ENCODE assay signal across 13 cellular contexts in genomic region chr3:188939799-188940198, GRCh38.
A peak's percentile ranks its signal among the peaks of the same experiment; 100 is the strongest.
DNase-seq lines count a peak whose midpoint lies in the region; TF ChIP-seq lines count a peak whose summit lies in the region.
"Had no signal": no experiment of that assay in that cellular context is flagged by ENCODE, and none has a peak within 500 bp of the region (broad histone marks: within the 10 kb centered on the region; RNA-seq: fewer than 3 reads in every experiment).

No MANE protein-coding gene starts in this region.

- H3K36me3 ChIP-seq in HEK293 (ENCODE audit: control insufficient read depth in 2 of 2, insufficient read depth in 1 of 2, low read length in 2 of 2) (no peaks in the 10 kb centered on the region), suprapubic skin (no peaks in the 10 kb centered on the region)

- CTCF ChIA-PET in HEK293 (lab: Yijun Ruan, JAX), result no interaction called here

- in situ Hi-C loops in KBM-7 (cut with MboI; ENCODE audit: low pct_unique_long_range_greater_than_20kb, low sequenced_read_pairs), result no loop called here

- peak overlapping the region; percentile 53 for H3K27ac ChIP-seq in 22Rv1
- H3K27ac ChIP-seq in HEK293 (ENCODE audit: extremely low read depth, low read depth, low read length), result no peak overlapping the region
- peak overlapping the region; percentile 49 for H3K27ac ChIP-seq in suprapubic skin

- H3K4me3 ChIP-seq in HEK293 (ENCODE audit: low read depth, low read length), result no peak overlapping the region
- H3K4me3 ChIP-seq in suprapubic skin, result no peak overlapping the region

- H3K9me3 ChIP-seq in HEK293 (ENCODE audit: control insufficient read depth, insufficient read depth, low read depth, low read length), result no peaks in the 10 kb centered on the region
- no peaks in the 10 kb centered on the region for H3K9me3 ChIP-seq in suprapubic skin

- TF ChIP-seq POLR2A in suprapubic skin (IDR thresholded peaks at IDR 0.05), result no peak

- TF ChIP-seq CTCF in 22Rv1 (IDR thresholded peaks at IDR 0.05) (no peak), HEK293 (tag by site-specific recombination; IDR thresholded peaks at IDR 0.05) (no peak), suprapubic skin (IDR thresholded peaks at IDR 0.05) (no peak)

- H3K27me3 ChIP-seq in suprapubic skin, result no peaks in the 10 kb centered on the region

- no peaks in the 10 kb centered on the region for H3K4me1 ChIP-seq in HEK293 (ENCODE audit: control insufficient read depth, insufficient read depth, low read length)
- peaks cover 35% of the 10 kb centered on the region for H3K4me1 ChIP-seq in suprapubic skin

- WGBS in suprapubic skin, result 85% methylated on average over 2 of the region's 2 CpGs

- no peak for TF ChIP-seq EP300 in suprapubic skin (IDR thresholded peaks at IDR 0.05)

- POLR2A ChIA-PET in HEK293 (lab: Yijun Ruan, JAX), result no interaction called here

- DNase-seq in fibroblast of gingiva (ENCODE audit: low read depth), result peak; percentile 43
- no peak for DNase-seq in suprapubic skin (ENCODE audit: low spot score in 2 of 2)
- DNase-seq in KBM-7, result no peak
- DNase-seq in AG20443 (ENCODE audit: low spot score), result no peak
- no peak for DNase-seq in effector CD4-positive, alpha-beta T cell
- DNase-seq: DMS79 treated with DMSO at 0.1 percent for 48 hours, HFFc6, NCI-H1092, NCI-H1436 treated with DMSO at 0.1 percent for 48 hours, NCI-H2029 treated with DMSO at 0.1 percent for 48 hours, NCI-H446 treated with DMSO at 0.1 percent for 48 hours had no signal

TF ChIP-seq in HEK293, 187 proteins besides CTCF, POLR2A, EP300 and RAD21:
- peak; percentile 48; the same call in 1 of the 2 replicates for TF ChIP-seq ATF2 (tag by site-specific recombination; IDR thresholded peaks at IDR 0.05; ENCODE audit: low read depth)
- TF ChIP-seq ZNF350 (tag by site-specific recombination; IDR thresholded peaks at IDR 0.05), result no peak
